In genomic region chr20:51385941-51386530, GRCh38 we compare ENCODE assay signal across 8 cellular contexts.
DNase-seq lines count a peak whose midpoint lies in the region; ATAC-seq and TF ChIP-seq lines count a peak whose summit lies in the region.

No MANE protein-coding gene starts in this region.

- DNase-seq in NK-92 treated with Interleukin-12 subunit alpha and Interleukin-12 subunit beta, amount 100 ng/mL, for 24 hours (lab: John Stamatoyannopoulos, UW): peak; percentile 31
- no peak for DNase-seq in NK-92 (lab: John Stamatoyannopoulos, UW; ENCODE audit: unreplicated experiment)
- peak; percentile 82 for DNase-seq in Karpas-422
- DNase-seq in activated CD4-positive, alpha-beta T cell treated with anti-CD3 and anti-CD28 coated beads, Interleukin-2, amount 50 U/mL, for 4 hours: peak; percentile 10 to 26
- no peak for DNase-seq in foreskin keratinocyte
- DNase-seq in spleen: peak; percentile 74
- DNase-seq in H4 (ENCODE audit: low spot score): no peak
- DNase-seq in retina: no peak

- no peaks in the 10 kb centered on the region for H4K20me1 ChIP-seq in Karpas-422 (ENCODE audit: insufficient read depth, low read depth, low read length)

- no peaks in the 10 kb centered on the region for H3K9me3 ChIP-seq in Karpas-422 (ENCODE audit: low read length)
- H3K9me3 ChIP-seq in spleen: no peaks in the 10 kb centered on the region

- no peak for TF ChIP-seq POLR2A in spleen (IDR thresholded peaks at IDR 0.05)

- peaks cover 91% of the 10 kb centered on the region for H3K4me1 ChIP-seq in Karpas-422 (ENCODE audit: low read length)
- peaks cover 8% of the 10 kb centered on the region for H3K4me1 ChIP-seq in foreskin keratinocyte
- peaks cover 9 to 67% (median 40%) of the 10 kb centered on the region in 6 donors for H3K4me1 ChIP-seq in spleen

- H3K79me2 ChIP-seq in Karpas-422 (ENCODE audit: low read length): peaks cover 78% of the 10 kb centered on the region

- H3K9me2 ChIP-seq in Karpas-422 (replicated peaks; ENCODE audit: insufficient read depth, low read length): no peaks in the 10 kb centered on the region

- peak overlapping the region; percentile 90 for H3K9ac ChIP-seq in Karpas-422 (ENCODE audit: low read length)

- peak; percentile 23 for ATAC-seq in foreskin keratinocyte

- TF ChIP-seq CTCF in foreskin keratinocyte (conservative IDR thresholded peaks at IDR 0.05) (peak; percentile 62), spleen (IDR thresholded peaks at IDR 0.05 in 8 of 11, conservative IDR thresholded peaks at IDR 0.05 in 3 of 11) (peak in 10 of 11 experiments; percentile 22 to 71 (median 58))

- H3K36me3 ChIP-seq in Karpas-422 (ENCODE audit: insufficient read depth, low read length) (peaks cover 26% of the 10 kb centered on the region; the same call in 1 of the 2 replicates), spleen (peaks cover 0 to 13% (median 2%) of the 10 kb centered on the region in 6 donors)

- no peak overlapping the region for H2AFZ ChIP-seq in Karpas-422 (ENCODE audit: low read length)

- intact Hi-C loops in spleen (cut with DNase I; ENCODE audit: low total_unique reads): no loop called here

- H3K4me2 ChIP-seq in Karpas-422 (ENCODE audit: low read depth, low read length, poor library complexity, severe bottlenecking): peak overlapping the region; percentile 79

- H3K27me3 ChIP-seq in Karpas-422 (ENCODE audit: low read length): no peaks in the 10 kb centered on the region
- no peaks in the 10 kb centered on the region for H3K27me3 ChIP-seq in foreskin keratinocyte
- H3K27me3 ChIP-seq in spleen (replicated peaks in 1 of 7): no peaks in the 10 kb centered on the region

- 85 to 93% (median 90%) methylated on average over 4 of the region's 4 CpGs for WGBS in spleen, 5 donors

- H3K4me3 ChIP-seq in Karpas-422 (ENCODE audit: low read length) (peak overlapping the region; percentile 66), spleen (no peak overlapping the region)

- H3K27ac ChIP-seq in Karpas-422 (ENCODE audit: low read length): peak overlapping the region; percentile 99
- no peak overlapping the region for H3K27ac ChIP-seq in foreskin keratinocyte
- peak overlapping the region in 2 of 8 donors; percentile 35 to 40 for H3K27ac ChIP-seq in spleen

Comparison
In these comparisons a context has a peak if more than half of its experiments do, and no peak if none do; other contexts are left out.
1. DNase-seq: peak in NK-92 treated with Interleukin-12 subunit alpha and Interleukin-12 subunit beta, amount 100 ng/mL, for 24 hours (single experiment), Karpas-422 (single experiment), activated CD4-positive, alpha-beta T cell treated with anti-CD3 and anti-CD28 coated beads, Interleukin-2, amount 50 U/mL, for 4 hours (2 of 2) and spleen (single experiment); none in NK-92 (single experiment), foreskin keratinocyte (0 of 2), H4 (single experiment) and retina (single experiment).